30 cellular contexts compared by ENCODE assay signal in the genomic region with DNA sequence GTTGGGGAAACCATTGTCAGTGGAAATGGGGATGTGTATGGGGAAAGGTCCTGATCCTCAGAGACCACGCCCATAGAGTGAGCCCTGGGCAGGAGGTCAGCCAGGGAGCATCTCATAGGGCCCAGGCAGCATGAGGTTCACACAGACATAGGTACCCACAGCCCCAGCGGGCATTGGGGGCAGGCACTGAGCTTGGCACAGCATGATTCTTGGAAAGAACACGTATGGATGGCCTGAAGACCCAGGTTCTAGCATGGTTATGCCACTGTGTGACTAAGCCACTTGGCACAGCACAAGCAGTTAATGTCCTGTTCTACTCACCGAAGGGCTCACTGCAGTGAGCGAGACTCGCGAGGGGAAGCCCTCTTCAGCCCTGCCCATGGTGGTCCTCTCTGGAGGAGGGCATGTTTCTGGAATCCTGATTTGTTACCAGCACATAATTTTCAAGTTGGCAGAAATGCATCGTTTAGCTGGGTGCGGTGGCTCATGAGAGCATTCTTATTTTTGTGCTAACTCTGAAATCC.
DNase-seq lines count a peak whose midpoint lies in the region; ATAC-seq and TF ChIP-seq lines count a peak whose summit lies in the region.
"Had no signal": no experiment of that assay in that cellular context is flagged by ENCODE, and none has a peak within 500 bp of the region (broad histone marks: within the 10 kb centered on the region; RNA-seq: fewer than 3 reads in every experiment).

No MANE protein-coding gene starts in this region.

- peaks cover 3% of the 10 kb centered on the region for H3K36me3 ChIP-seq in CD4-positive, CD25-positive, alpha-beta regulatory T cell (ENCODE audit: control insufficient read depth, insufficient read depth, low read length)
- H3K36me3 ChIP-seq in mesenchymal stem cell (ENCODE audit: control insufficient read depth in 1 of 2, insufficient read depth in 2 of 2, low read depth in 1 of 2, low read length in 2 of 2), result peaks cover 10 to 39% of the 10 kb centered on the region in 2 experiments
- H3K36me3 ChIP-seq: prostate gland, sigmoid colon, suprapubic skin had no signal

- no peak overlapping the region for H3K9ac ChIP-seq in mesenchymal stem cell (ENCODE audit: low read length)

- H3K4me2 ChIP-seq in mesenchymal stem cell (ENCODE audit: low read length, poor library complexity, severe bottlenecking), result no peak overlapping the region

- no peaks in the 10 kb centered on the region for H3K36me3 Mint-ChIP-seq in CD4-positive, CD25-positive, alpha-beta regulatory T cell
- no peaks in the 10 kb centered on the region for H3K36me3 Mint-ChIP-seq in WTC11

- H3K18ac ChIP-seq in mesenchymal stem cell (ENCODE audit: low read depth in 1 of 2, low read length in 2 of 2), result no peak overlapping the region

- 95% methylated on average over 9 of the region's 9 CpGs for WGBS in mesenchymal stem cell

- no peak overlapping the region for H3K23ac ChIP-seq in mesenchymal stem cell (ENCODE audit: low read length in 2 of 2)

- no peak for ATAC-seq in CD4-positive, CD25-positive, alpha-beta regulatory T cell (ENCODE audit: low read depth in 2 of 2)
- ATAC-seq in WTC11, result no peak
- ATAC-seq: activated T-cell treated with anti-CD3 and anti-CD28 coated beads, Interleukin-2, amount 50 U/mL, for 4 hours; effector memory CD8-positive, alpha-beta T cell; foreskin keratinocyte; K562; lower lobe of right lung; stimulated activated naive B cell treated with anti-CD40 and anti-IgM and Interleukin-4, amounts not matched to agents 10 μg/mL and 1 μg/mL and 100 μg/mL, for 72 hours had no signal

- peaks cover 7% of the 10 kb centered on the region for H3K79me1 ChIP-seq in mesenchymal stem cell (replicated peaks; ENCODE audit: low read length, poor library complexity, severe bottlenecking)

- CTCF ChIA-PET in WTC11 (lab: Charles Lee), result interaction anchor here (1.8 to 4.3 kb wide), 2 partner anchors 183 to 220 kb away, joined by 5 to 54 read pairs; no protein-coding TSS in a partner anchor

- no peaks in the 10 kb centered on the region for H3K27me3 Mint-ChIP-seq in CD4-positive, CD25-positive, alpha-beta regulatory T cell
- no peaks in the 10 kb centered on the region; the same call in 1 of the 2 replicates for H3K27me3 Mint-ChIP-seq in WTC11 (ENCODE audit: low read depth)
- H3K27me3 Mint-ChIP-seq: activated CD4-positive, alpha-beta T cell treated with anti-CD3 and anti-CD28 coated beads, Interleukin-2, amount 10 ng/mL, durations not matched to agents 24 days and 14 days; effector memory CD8-positive, alpha-beta T cell had no signal

- peaks cover 6 to 24% (median 14%) of the 10 kb centered on the region in 4 donors for H3K4me1 Mint-ChIP-seq in CD4-positive, CD25-positive, alpha-beta regulatory T cell
- H3K4me1 Mint-ChIP-seq in WTC11, result peaks cover 49% of the 10 kb centered on the region

- H3K14ac ChIP-seq in mesenchymal stem cell (ENCODE audit: low read length in 2 of 2), result no peak overlapping the region

- H3K27ac ChIP-seq in CD4-positive, CD25-positive, alpha-beta regulatory T cell (ENCODE audit: insufficient read depth, low read length, poor library complexity, severe bottlenecking), result no peak overlapping the region
- H3K27ac ChIP-seq in mesenchymal stem cell (ENCODE audit: low read length, poor library complexity, severe bottlenecking), result no peak overlapping the region
- H3K27ac ChIP-seq: coronary artery, esophagus muscularis mucosa, foreskin keratinocyte, lower lobe of right lung, prostate gland, sigmoid colon, SK-N-MC, suprapubic skin had no signal

- H3K27ac Mint-ChIP-seq in CD4-positive, CD25-positive, alpha-beta regulatory T cell, result no peak overlapping the region
- H3K27ac Mint-ChIP-seq in WTC11, result 0 out of 2 replicates have a peak overlapping the region, but pooled peaks have one; percentile 45
- H3K27ac Mint-ChIP-seq: activated CD4-positive, alpha-beta T cell treated with anti-CD3 and anti-CD28 coated beads, Interleukin-2, amount 10 ng/mL, durations not matched to agents 24 days and 14 days; activated naive CD4-positive, alpha-beta T cell treated with anti-CD3 and anti-CD28 coated beads for 36 hours; CD14-positive monocyte; effector memory CD8-positive, alpha-beta T cell; stimulated activated naive B cell treated with anti-CD40 and anti-IgM and Interleukin-4, amounts not matched to agents 10 μg/mL and 1 μg/mL and 100 μg/mL, for 72 hours had no signal

- no peak overlapping the region for H3K4me3 ChIP-seq in CD4-positive, CD25-positive, alpha-beta regulatory T cell (ENCODE audit: low read depth, low read length)
- H3K4me3 ChIP-seq in mesenchymal stem cell (ENCODE audit: insufficient read depth in 1 of 2, low read depth in 1 of 2, low read length in 2 of 2), result no peak overlapping the region
- H3K4me3 ChIP-seq: coronary artery, esophagus muscularis mucosa, K562, lower lobe of right lung, MG63, prostate gland, sigmoid colon, SK-N-MC, suprapubic skin had no signal

- H3K4me3 Mint-ChIP-seq in CD4-positive, CD25-positive, alpha-beta regulatory T cell, result peak overlapping the region in 3 of 4 donors; percentile 36 to 94 (median 86)
- H3K4me3 Mint-ChIP-seq in WTC11, result no peak overlapping the region
- H3K4me3 Mint-ChIP-seq: activated CD4-positive, alpha-beta T cell treated with anti-CD3 and anti-CD28 coated beads, Interleukin-2, amount 10 ng/mL, durations not matched to agents 24 days and 14 days; activated naive CD4-positive, alpha-beta T cell treated with anti-CD3 and anti-CD28 coated beads for 36 hours; CD14-positive monocyte; stimulated activated naive B cell treated with anti-CD40 and anti-IgM and Interleukin-4, amounts not matched to agents 10 μg/mL and 1 μg/mL and 100 μg/mL, for 72 hours had no signal

- no peak overlapping the region for H2BK120ac ChIP-seq in mesenchymal stem cell (ENCODE audit: low read depth, low read length)

- H3K9me3 Mint-ChIP-seq in CD4-positive, CD25-positive, alpha-beta regulatory T cell, result no peaks in the 10 kb centered on the region
- H3K9me3 Mint-ChIP-seq in WTC11, result no peaks in the 10 kb centered on the region
- H3K9me3 Mint-ChIP-seq: activated CD4-positive, alpha-beta T cell treated with anti-CD3 and anti-CD28 coated beads, Interleukin-2, amount 10 ng/mL, durations not matched to agents 24 days and 14 days; activated naive CD4-positive, alpha-beta T cell treated with anti-CD3 and anti-CD28 coated beads for 36 hours; activated T-cell treated with anti-CD3 and anti-CD28 coated beads, Interleukin-2, amount 50 U/mL, for 4 hours; effector memory CD8-positive, alpha-beta T cell; H9; stimulated activated naive B cell treated with anti-CD40 and anti-IgM and Interleukin-4, amounts not matched to agents 10 μg/mL and 1 μg/mL and 100 μg/mL, for 72 hours had no signal

- H3K27me3 ChIP-seq in CD4-positive, CD25-positive, alpha-beta regulatory T cell (ENCODE audit: control insufficient read depth, insufficient read depth, low read length), result no peaks in the 10 kb centered on the region
- H3K27me3 ChIP-seq in mesenchymal stem cell (ENCODE audit: control insufficient read depth in 1 of 2, insufficient read depth in 1 of 2, low read length in 2 of 2), result no peaks in the 10 kb centered on the region
- H3K27me3 ChIP-seq: esophagus muscularis mucosa, foreskin keratinocyte, MG63, sigmoid colon, suprapubic skin had no signal

- H4K91ac ChIP-seq in mesenchymal stem cell (ENCODE audit: low read length), result peak overlapping the region; percentile 1

- H3K9me3 ChIP-seq in CD4-positive, CD25-positive, alpha-beta regulatory T cell (ENCODE audit: control insufficient read depth in 2 of 2, low read length in 2 of 2), result no peaks in the 10 kb centered on the region
- no peaks in the 10 kb centered on the region for H3K9me3 ChIP-seq in mesenchymal stem cell (ENCODE audit: control insufficient read depth, low read length)
- H3K9me3 ChIP-seq: esophagus muscularis mucosa, lower lobe of right lung, MG63, prostate gland, sigmoid colon, suprapubic skin had no signal

- POLR2A ChIA-PET in WTC11 (lab: Charles Lee), result no interaction called here

- H2AFZ ChIP-seq in mesenchymal stem cell (ENCODE audit: low read depth, low read length), result no peak overlapping the region

- H2BK15ac ChIP-seq in mesenchymal stem cell (ENCODE audit: low read depth, poor library complexity, severe bottlenecking), result no peak overlapping the region

- H2AK5ac ChIP-seq in mesenchymal stem cell (ENCODE audit: low read length, severe bottlenecking), result peak overlapping the region; percentile 14

- H2BK12ac ChIP-seq in mesenchymal stem cell (ENCODE audit: low read length in 2 of 2), result no peak overlapping the region

- no peak overlapping the region for H3K4ac ChIP-seq in mesenchymal stem cell (ENCODE audit: low read depth in 1 of 2, low read length in 2 of 2)

- H2BK5ac ChIP-seq in mesenchymal stem cell (ENCODE audit: low read depth, low read length, poor library complexity, severe bottlenecking), result no peak overlapping the region

- H3K4me1 ChIP-seq in CD4-positive, CD25-positive, alpha-beta regulatory T cell (ENCODE audit: control insufficient read depth, insufficient read depth, low read length, poor library complexity, severe bottlenecking), result peaks cover 19% of the 10 kb centered on the region
- peaks cover 42% of the 10 kb centered on the region for H3K4me1 ChIP-seq in mesenchymal stem cell (ENCODE audit: control insufficient read depth, insufficient read depth, low read depth, low read length)

- no peak for TF ChIP-seq CTCF in WTC11 (IDR thresholded peaks at IDR 0.05)

- DNase-seq in A172 (ENCODE audit: low spot score) (peak; percentile 15), WTC11 (ENCODE audit: low spot score) (no peak), mesenchymal stem cell (no peak), NK-92 (lab: John Stamatoyannopoulos, UW; ENCODE audit: unreplicated experiment) (no peak), T1000 (lab: John Stamatoyannopoulos, UW) (no peak), HK-2 (ENCODE audit: unreplicated experiment) (no peak)
- DNase-seq in CD4-positive, CD25-positive, alpha-beta regulatory T cell, result no peak
- DNase-seq: activated CD4-positive, alpha-beta T cell treated with anti-CD3 and anti-CD28 coated beads, Interleukin-2, amount 10 ng/mL, durations not matched to agents 24 days and 14 days; activated naive CD4-positive, alpha-beta T cell treated with anti-CD3 and anti-CD28 coated beads for 36 hours; activated T-cell treated with anti-CD3 and anti-CD28 coated beads, Interleukin-2, amount 50 U/mL, for 4 hours; effector memory CD8-positive, alpha-beta T cell; foreskin keratinocyte; H9; kidney glomerular epithelial cell; lower lobe of right lung; MG63; NCI-H1105 treated with DMSO at 0.1 percent for 48 hours; NCI-H1930; NCI-H526 treated with DMSO at 0.1 percent for 48 hours; sigmoid colon; stimulated activated CD4-positive, alpha-beta T cell treated with anti-CD3 and anti-CD28 coated beads, Interleukin-15, amount 100 ng/mL, for 24 hours; stimulated activated naive B cell treated with anti-CD40 and anti-IgM and Interleukin-4, amounts not matched to agents 10 μg/mL and 1 μg/mL and 100 μg/mL, for 72 hours; T-helper 2 cell had no signal

- H4K8ac ChIP-seq in mesenchymal stem cell (ENCODE audit: low read length), result no peak overlapping the region

TF ChIP-seq in WTC11, 78 proteins besides CTCF, POLR2A, EP300 and RAD21 (continues in another document):
- no peak for TF ChIP-seq ZMAT4 (CRISPR knock-in tag; IDR thresholded peaks at IDR 0.05)
